1 cellular context compared by ENCODE assay signal in genomic region chr20:17896771-17897369, GRCh38.
TF ChIP-seq lines count a peak whose summit lies in the region.

No MANE protein-coding gene starts in this region.

TF ChIP-seq in IMR-90, 13 proteins besides CTCF, POLR2A, EP300 and RAD21 (continued from another document):
- no peak for TF ChIP-seq ELK1 (IDR thresholded peaks at IDR 0.05; ENCODE audit: borderline replicate concordance, low read depth, low read length)
- no peak for TF ChIP-seq RFX5 (IDR thresholded peaks at IDR 0.05; ENCODE audit: low read depth, low read length)
- TF ChIP-seq MAZ (IDR thresholded peaks at IDR 0.05; ENCODE audit: borderline replicate concordance, low read depth, low read length), result no peak
- no peak for TF ChIP-seq RCOR1 (IDR thresholded peaks at IDR 0.05; ENCODE audit: insufficient replicate concordance, low read length)
- no peak for TF ChIP-seq MXI1 (IDR thresholded peaks at IDR 0.05; ENCODE audit: borderline replicate concordance, low read depth, low read length)
- TF ChIP-seq SMC3 (IDR thresholded peaks at IDR 0.05; ENCODE audit: low read depth, low read length), result no peak
- no peak for TF ChIP-seq BHLHE40 (IDR thresholded peaks at IDR 0.05; ENCODE audit: low read depth, low read length)
- no peak for TF ChIP-seq USF2 (IDR thresholded peaks at IDR 0.05; ENCODE audit: low read depth, low read length)
- TF ChIP-seq MAFK (IDR thresholded peaks at IDR 0.05; ENCODE audit: low read depth, low read length), result no peak
